Comparison of ENCODE assay signal across 10 cellular contexts in the genomic region with DNA sequence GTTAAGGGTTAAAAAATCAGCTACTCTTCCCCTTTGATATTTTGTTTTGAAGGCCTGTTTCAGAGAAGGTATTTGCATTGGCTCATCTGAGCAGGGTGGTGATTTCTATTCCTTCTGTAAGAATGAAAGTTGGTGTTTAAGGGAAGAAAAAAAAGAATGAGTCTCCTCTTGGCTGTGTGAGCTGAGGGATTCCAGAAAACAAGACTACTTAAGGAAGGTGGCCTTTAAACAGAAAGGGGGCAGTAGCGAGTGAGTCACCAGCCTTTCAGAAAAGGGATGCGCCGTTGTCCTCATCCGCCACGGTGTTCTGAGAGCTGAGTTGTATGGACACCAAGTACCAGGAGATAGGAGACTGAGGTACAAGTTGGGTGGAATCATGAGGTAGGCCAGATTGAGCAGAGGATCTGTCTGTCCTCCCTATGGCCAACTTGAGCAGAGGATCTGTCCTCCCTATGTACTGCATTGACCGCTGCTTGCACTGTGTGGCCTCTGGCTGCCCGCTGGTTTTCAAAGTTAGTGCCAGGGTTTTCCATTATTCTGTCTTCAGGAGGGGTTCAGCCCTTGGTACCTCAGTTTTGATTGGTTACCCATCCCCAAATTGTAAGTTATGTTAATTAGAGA. TPM values are rescaled to one million over a fixed set of nuclear protein-coding genes. Genes with fewer than 3 reads are reported as not detected.
DNase-seq lines count a peak whose midpoint lies in the region; ATAC-seq and TF ChIP-seq lines count a peak whose summit lies in the region.
"Had no signal": no experiment of that assay in that cellular context is flagged by ENCODE, and none has a peak within 500 bp of the region (broad histone marks: within the 10 kb centered on the region; RNA-seq: fewer than 3 reads in every experiment).

No MANE protein-coding gene starts in this region.

- H3K4me3 Mint-ChIP-seq in CD14-positive monocyte, result no peak overlapping the region
- H3K4me3 Mint-ChIP-seq in activated T-helper 1 cell treated with anti-CD3 and anti-CD28 coated beads, Interleukin-12 subunit alpha, Interleukin-12 subunit beta, Interleukin-2, Interleukin-4 antibody, amounts not matched to agents 30 ng/mL and 10 ng/mL and 1 ng/mL, durations not matched to agents 14 hours and 24 hours and 36 hours, result peak overlapping the region; percentile 46

- H3K27ac Mint-ChIP-seq in CD14-positive monocyte, result no peak overlapping the region
- H3K27ac Mint-ChIP-seq in activated T-helper 1 cell treated with anti-CD3 and anti-CD28 coated beads, Interleukin-12 subunit alpha, Interleukin-12 subunit beta, Interleukin-2, Interleukin-4 antibody, amounts not matched to agents 30 ng/mL and 10 ng/mL and 1 ng/mL, durations not matched to agents 14 hours and 24 hours and 36 hours, result peak overlapping the region; percentile 77

- H3K4me1 Mint-ChIP-seq in CD14-positive monocyte, result peaks cover 10% of the 10 kb centered on the region
- H3K4me1 Mint-ChIP-seq in activated T-helper 1 cell treated with anti-CD3 and anti-CD28 coated beads, Interleukin-12 subunit alpha, Interleukin-12 subunit beta, Interleukin-2, Interleukin-4 antibody, amounts not matched to agents 30 ng/mL and 10 ng/mL and 1 ng/mL, durations not matched to agents 14 hours and 24 hours and 36 hours (ENCODE audit: low read depth), result peaks cover 89% of the 10 kb centered on the region

- no peaks in the 10 kb centered on the region for H3K9me3 ChIP-seq in mucosa of descending colon
- H3K9me3 ChIP-seq: ascending aorta had no signal

- H3K27me3 ChIP-seq in kidney epithelial cell (ENCODE audit: control insufficient read depth, insufficient read depth, low read length), result no peaks in the 10 kb centered on the region
- H3K27me3 ChIP-seq: ascending aorta had no signal

- DNase-seq in CD14-positive monocyte (ENCODE audit: low spot score), result no peak
- no peak for DNase-seq in activated T-helper 1 cell treated with anti-CD3 and anti-CD28 coated beads, Interleukin-12 subunit alpha, Interleukin-12 subunit beta, Interleukin-2, Interleukin-4 antibody, amounts not matched to agents 30 ng/mL and 10 ng/mL and 1 ng/mL, durations not matched to agents 14 hours and 24 hours and 36 hours (ENCODE audit: low spot score)
- DNase-seq in kidney epithelial cell (ENCODE audit: low read depth), result no peak
- DNase-seq in mucosa of descending colon, result no peak
- DNase-seq: NCI-H226 had no signal

- H3K4me3 ChIP-seq in kidney epithelial cell (ENCODE audit: low read depth, low read length) (no peak overlapping the region), mucosa of descending colon (no peak overlapping the region)
- H3K4me3 ChIP-seq: ascending aorta had no signal

- TF ChIP-seq CTCF in CD14-positive monocyte (IDR thresholded peaks at IDR 0.05) (peak; percentile 8), GM12873 (IDR thresholded peaks at IDR 0.05; ENCODE audit: insufficient read depth, low read depth, low read length, missing control alignments) (peak; percentile 12), kidney epithelial cell (IDR thresholded peaks at IDR 0.05; ENCODE audit: insufficient read depth, low read length, poor library complexity, severe bottlenecking) (peak; percentile 6), mucosa of descending colon (IDR thresholded peaks at IDR 0.05) (no peak)

- no peaks in the 10 kb centered on the region for H3K36me3 ChIP-seq in kidney epithelial cell (ENCODE audit: control insufficient read depth, insufficient read depth, low read length)
- H3K36me3 ChIP-seq in mucosa of descending colon (ENCODE audit: low read depth), result no peaks in the 10 kb centered on the region
- H3K36me3 ChIP-seq: ascending aorta had no signal

- no peaks in the 10 kb centered on the region for H3K4me1 ChIP-seq in mucosa of descending colon (ENCODE audit: low read depth)
- H3K4me1 ChIP-seq: ascending aorta had no signal

- intact Hi-C loops in CD14-positive monocyte (cut with micrococcal nuclease) (no loop called here), mucosa of descending colon (cut with DNase I, micrococcal nuclease) (no loop called here)
- intact Hi-C loops in activated T-helper 1 cell treated with anti-CD3 and anti-CD28 coated beads, Interleukin-12 subunit alpha, Interleukin-12 subunit beta, Interleukin-2, Interleukin-4 antibody, amounts not matched to agents 30 ng/mL and 10 ng/mL and 1 ng/mL, durations not matched to agents 14 hours and 24 hours and 36 hours (cut with micrococcal nuclease), result no loop called here

- H3K27me3 Mint-ChIP-seq in CD14-positive monocyte (ENCODE audit: low read depth in 3 of 3), result peaks cover 0 to 2% (median 2%) of the 10 kb centered on the region in 3 donors
- H3K27me3 Mint-ChIP-seq in activated T-helper 1 cell treated with anti-CD3 and anti-CD28 coated beads, Interleukin-12 subunit alpha, Interleukin-12 subunit beta, Interleukin-2, Interleukin-4 antibody, amounts not matched to agents 30 ng/mL and 10 ng/mL and 1 ng/mL, durations not matched to agents 14 hours and 24 hours and 36 hours (ENCODE audit: insufficient read depth), result no peaks in the 10 kb centered on the region

- H3K36me3 Mint-ChIP-seq in CD14-positive monocyte, result peaks cover 55 to 76% of the 10 kb centered on the region in 2 donors
- peaks cover 62% of the 10 kb centered on the region for H3K36me3 Mint-ChIP-seq in activated T-helper 1 cell treated with anti-CD3 and anti-CD28 coated beads, Interleukin-12 subunit alpha, Interleukin-12 subunit beta, Interleukin-2, Interleukin-4 antibody, amounts not matched to agents 30 ng/mL and 10 ng/mL and 1 ng/mL, durations not matched to agents 14 hours and 24 hours and 36 hours (ENCODE audit: low read depth)

- no peak for ATAC-seq in mucosa of descending colon
- no peak for ATAC-seq in HG03342 (IDR thresholded peaks at IDR 0.05; ENCODE audit: unreplicated experiment)
- no peak for ATAC-seq in GM18519 (IDR thresholded peaks at IDR 0.05; ENCODE audit: low FRiP score, unreplicated experiment)
- ATAC-seq: Right ventricle myocardium inferior had no signal

- H3K9me3 Mint-ChIP-seq in CD14-positive monocyte, result no peaks in the 10 kb centered on the region
- H3K9me3 Mint-ChIP-seq in activated T-helper 1 cell treated with anti-CD3 and anti-CD28 coated beads, Interleukin-12 subunit alpha, Interleukin-12 subunit beta, Interleukin-2, Interleukin-4 antibody, amounts not matched to agents 30 ng/mL and 10 ng/mL and 1 ng/mL, durations not matched to agents 14 hours and 24 hours and 36 hours, result no peaks in the 10 kb centered on the region

RNA-seq across cellular contexts. Expression of gene PRKCA, which starts 8.2 kb away (rescaled TPM):
- under 1 TPM; 0.22 to 0.30 TPM for polyA plus RNA-seq in CD14-positive monocyte
- total RNA-seq in activated T-helper 1 cell treated with anti-CD3 and anti-CD28 coated beads, Interleukin-12 subunit alpha, Interleukin-12 subunit beta, Interleukin-2, Interleukin-4 antibody, amounts not matched to agents 30 ng/mL and 10 ng/mL and 1 ng/mL, durations not matched to agents 14 hours and 24 hours and 36 hours, result 155 and 157 TPM in 2 replicates
- total RNA-seq in kidney epithelial cell, result 5.7 and 6.0 TPM in 2 replicates
- total RNA-seq in mucosa of descending colon, result 10 to 100 TPM; 42.3 to 77.7 (median 56.3) TPM
